8 cellular contexts compared by ENCODE assay signal in genomic region chr4:6986781-6987565, GRCh38. TPM values are rescaled to one million over a fixed set of nuclear protein-coding genes. Genes with fewer than 3 reads are reported as not detected.
A peak's percentile ranks its signal among the peaks of the same experiment; 100 is the strongest.
DNase-seq lines count a peak whose midpoint lies in the region; ATAC-seq and TF ChIP-seq lines count a peak whose summit lies in the region.

No MANE protein-coding gene starts in this region.

- H3K4me1 ChIP-seq in HUES64 (ENCODE audit: insufficient read depth, low read length) (peaks cover 17% of the 10 kb centered on the region), OCI-LY1 (ENCODE audit: insufficient read depth, low read length, severe bottlenecking) (peaks cover 53% of the 10 kb centered on the region)

- H3K27me3 ChIP-seq in HUES64 (ENCODE audit: insufficient read depth, low read length) (no peaks in the 10 kb centered on the region), OCI-LY1 (ENCODE audit: insufficient read depth, low read length) (no peaks in the 10 kb centered on the region)

- peak; percentile 70 for ATAC-seq in GM21447 (IDR thresholded peaks at IDR 0.05; ENCODE audit: unreplicated experiment)

- H3K36me3 ChIP-seq in HUES64 (ENCODE audit: insufficient read depth, low read length) (no peaks in the 10 kb centered on the region), OCI-LY1 (ENCODE audit: insufficient read depth, low read length) (no peaks in the 10 kb centered on the region)

- H3K9me3 ChIP-seq in HUES64 (ENCODE audit: insufficient read depth, low read depth, low read length) (no peaks in the 10 kb centered on the region), OCI-LY1 (ENCODE audit: low read length) (no peaks in the 10 kb centered on the region)

- H2AFZ ChIP-seq in OCI-LY1 (ENCODE audit: low read length): no peak overlapping the region

- peak overlapping the region; percentile 89 for H3K27ac ChIP-seq in HUES64 (ENCODE audit: low read depth, low read length)
- peak overlapping the region; percentile 59 for H3K27ac ChIP-seq in OCI-LY1 (ENCODE audit: low read depth, low read length, poor library complexity, severe bottlenecking)

- peak overlapping the region; percentile 89 for H3K9ac ChIP-seq in HUES64 (ENCODE audit: low read depth, low read length)
- H3K9ac ChIP-seq in OCI-LY1 (ENCODE audit: low read length): peak overlapping the region; percentile 86

- DNase-seq in DMS 273 treated with DMSO at 0.1 percent for 48 hours (lab: John Stamatoyannopoulos, UW) (peak; percentile 49), activated T-cell treated with anti-CD3 and anti-CD28 coated beads for 24 hours (ENCODE audit: low read depth) (peak; percentile 91), epithelial cell of esophagus (ENCODE audit: low read depth) (peak; percentile 97), mucosa of gallbladder (ENCODE audit: low spot score) (peak; percentile 95)
- DNase-seq in stimulated activated CD8-positive, alpha-beta memory T cell treated with anti-CD3 and anti-CD28 coated beads, Interleukin-4, amount 100 ng/mL, for 1 hour (ENCODE audit: low read depth in 2 of 2, low spot score in 1 of 2): peak; percentile 72 to 87

- WGBS in HUES64: under 1% methylated on average over 78 of the region's 78 CpGs

- no peaks in the 10 kb centered on the region for H3F3A ChIP-seq in OCI-LY1 (ENCODE audit: insufficient read depth, low read length)

- peaks cover 14% of the 10 kb centered on the region; the same call in 1 of the 2 replicates for H3K79me2 ChIP-seq in OCI-LY1 (ENCODE audit: insufficient read depth, low read length)

- H3K4me2 ChIP-seq in OCI-LY1 (ENCODE audit: low read length): peak overlapping the region; percentile 98

- no peaks in the 10 kb centered on the region for H3K9me2 ChIP-seq in OCI-LY1 (ENCODE audit: low read depth, low read length)

- TF ChIP-seq CTCF in OCI-LY1 (IDR thresholded peaks at IDR 0.05; ENCODE audit: low read length) (no peak), epithelial cell of esophagus (IDR thresholded peaks at IDR 0.05; ENCODE audit: insufficient read depth, low read depth, low read length, missing control alignments) (no peak)

- H3K4me3 ChIP-seq in HUES64 (ENCODE audit: low read length) (peak overlapping the region; percentile 95), OCI-LY1 (ENCODE audit: low read depth, low read length, poor library complexity, severe bottlenecking) (peak overlapping the region; percentile 92), epithelial cell of esophagus (ENCODE audit: low read length) (peak overlapping the region; percentile 91)

- H4K20me1 ChIP-seq in OCI-LY1 (ENCODE audit: insufficient read depth, low read length): no peaks in the 10 kb centered on the region

RNA-seq across cellular contexts. Expression of gene TADA2B, which starts 56.2 kb away (rescaled TPM):
- 7.9 TPM for polyA plus RNA-seq in HUES64 (2013, experiment 1 of 2)
- 7.0 TPM for polyA plus RNA-seq in HUES64 (2013, experiment 2 of 2)
- total RNA-seq in mucosa of gallbladder: 23.9 TPM

Comparison
In these comparisons a context has a peak if more than half of its experiments do, and no peak if none do; other contexts are left out.
1. Peak in every context shown above with its lines: DNase-seq, ATAC-seq, H3K4me3 ChIP-seq and H3K27ac ChIP-seq.